8 cellular contexts compared by ENCODE assay signal in genomic region chr12:112979281-112979680, GRCh38. TPM values are rescaled to one million over a fixed set of nuclear protein-coding genes. Genes with fewer than 3 reads are reported as not detected.
DNase-seq lines count a peak whose midpoint lies in the region; ATAC-seq and TF ChIP-seq lines count a peak whose summit lies in the region.

No MANE protein-coding gene starts in this region.

- DNase-seq in CD4-positive, alpha-beta memory T cell = peak; percentile 40 to 60 (median 53)
- peak; percentile 21 for DNase-seq in activated T-helper 1 cell treated with anti-CD3 and anti-CD28 coated beads, Interleukin-12 subunit alpha, Interleukin-12 subunit beta, Interleukin-2, Interleukin-4 antibody, amounts not matched to agents 30 ng/mL and 10 ng/mL and 1 ng/mL, durations not matched to agents 14 hours and 24 hours and 36 hours (ENCODE audit: low spot score)
- no peak for DNase-seq in lower lobe of right lung
- DNase-seq in upper lobe of right lung = no peak
- DNase-seq in inferior parietal cortex (ENCODE audit: extremely low spot score) = no peak
- no peak for DNase-seq in osteocyte (ENCODE audit: extremely low spot score, unreplicated experiment)
- DNase-seq in neuronal stem cell (ENCODE audit: low spot score) = no peak

- H3K23ac ChIP-seq in neuronal stem cell (ENCODE audit: low read depth, low read length, poor library complexity) = no peak overlapping the region

- no peak overlapping the region for H3K4ac ChIP-seq in neuronal stem cell (ENCODE audit: low read length)

- H3K36me3 ChIP-seq in CD4-positive, alpha-beta memory T cell (ENCODE audit: insufficient read depth, low read length) = no peaks in the 10 kb centered on the region
- H3K36me3 ChIP-seq in lower lobe of right lung = no peaks in the 10 kb centered on the region
- H3K36me3 ChIP-seq in upper lobe of right lung = no peaks in the 10 kb centered on the region
- no peaks in the 10 kb centered on the region for H3K36me3 ChIP-seq in neuronal stem cell (replicated peaks in 1 of 2; ENCODE audit: control insufficient read depth in 2 of 2, insufficient read depth in 2 of 2, low read length in 2 of 2)

- ATAC-seq in HG02973 (IDR thresholded peaks at IDR 0.05; ENCODE audit: unreplicated experiment) (peak; percentile 27), lower lobe of right lung (peak; percentile 60 to 70), upper lobe of right lung (peak; percentile 65)

- no peak overlapping the region for H3K4me2 ChIP-seq in neuronal stem cell (ENCODE audit: insufficient read depth, low read length, poor library complexity, severe bottlenecking)

- WGBS in neuronal stem cell (ENCODE audit: extremely low coverage in 2 of 2, insufficient read length in 2 of 2, insufficient replicate concordance in 1 of 2), 2 donors = no CpG with 5 or more reads among the region's 4 CpGs

- peak overlapping the region; percentile 88 to 100 (median 99) for H3K4me3 Mint-ChIP-seq in CD4-positive, alpha-beta memory T cell
- peak overlapping the region; percentile 94 for H3K4me3 Mint-ChIP-seq in activated T-helper 1 cell treated with anti-CD3 and anti-CD28 coated beads, Interleukin-12 subunit alpha, Interleukin-12 subunit beta, Interleukin-2, Interleukin-4 antibody, amounts not matched to agents 30 ng/mL and 10 ng/mL and 1 ng/mL, durations not matched to agents 14 hours and 24 hours and 36 hours
- no peak overlapping the region for H3K4me3 Mint-ChIP-seq in osteocyte (ENCODE audit: unreplicated experiment)

- H3K4me1 ChIP-seq in CD4-positive, alpha-beta memory T cell (ENCODE audit: insufficient read depth, low read length) = peaks cover 57% of the 10 kb centered on the region
- H3K4me1 ChIP-seq in lower lobe of right lung = peaks cover 33% of the 10 kb centered on the region
- H3K4me1 ChIP-seq in upper lobe of right lung = peaks cover 8% of the 10 kb centered on the region
- peaks cover 0 to 1% of the 10 kb centered on the region in 2 donors for H3K4me1 ChIP-seq in neuronal stem cell (ENCODE audit: control insufficient read depth in 2 of 2, insufficient read depth in 1 of 2, low read depth in 1 of 2, low read length in 2 of 2)

- no peak for TF ChIP-seq CTCF in lower lobe of right lung (IDR thresholded peaks at IDR 0.05)
- no peak for TF ChIP-seq CTCF in upper lobe of right lung (IDR thresholded peaks at IDR 0.05)
- no peak for TF ChIP-seq CTCF in osteocyte (IDR thresholded peaks at IDR 0.05)

- peak overlapping the region; percentile 87 to 88 for H3K4me3 ChIP-seq in CD4-positive, alpha-beta memory T cell (ENCODE audit: low read length in 2 of 2)
- H3K4me3 ChIP-seq in lower lobe of right lung (peak overlapping the region; percentile 73), upper lobe of right lung (peak overlapping the region; percentile 63), neuronal stem cell (ENCODE audit: low read length in 2 of 2) (no peak overlapping the region)

- peaks cover 17 to 45% of the 10 kb centered on the region in 2 donors for H3K36me3 Mint-ChIP-seq in CD4-positive, alpha-beta memory T cell
- peaks cover 42% of the 10 kb centered on the region for H3K36me3 Mint-ChIP-seq in activated T-helper 1 cell treated with anti-CD3 and anti-CD28 coated beads, Interleukin-12 subunit alpha, Interleukin-12 subunit beta, Interleukin-2, Interleukin-4 antibody, amounts not matched to agents 30 ng/mL and 10 ng/mL and 1 ng/mL, durations not matched to agents 14 hours and 24 hours and 36 hours (ENCODE audit: low read depth)
- H3K36me3 Mint-ChIP-seq in osteocyte (ENCODE audit: unreplicated experiment) = no peaks in the 10 kb centered on the region

- POLR2A ChIA-PET in CD4-positive, alpha-beta memory T cell (lab: Charles Lee; ENCODE audit: partially characterized antibody) = interaction anchor here (0.6 to 5.3 kb wide), 12 partner anchors 11 to 242 kb away, joined by 3 to 144 read pairs (median 8); partner anchors contain the start of genes DDX54, OAS1, OAS3 and RITA1

- peaks cover 0 to 14% (median 3%) of the 10 kb centered on the region in 8 donors for H3K9me3 Mint-ChIP-seq in CD4-positive, alpha-beta memory T cell
- peaks cover 25% of the 10 kb centered on the region for H3K9me3 Mint-ChIP-seq in activated T-helper 1 cell treated with anti-CD3 and anti-CD28 coated beads, Interleukin-12 subunit alpha, Interleukin-12 subunit beta, Interleukin-2, Interleukin-4 antibody, amounts not matched to agents 30 ng/mL and 10 ng/mL and 1 ng/mL, durations not matched to agents 14 hours and 24 hours and 36 hours
- peaks cover 17% of the 10 kb centered on the region for H3K9me3 Mint-ChIP-seq in osteocyte (ENCODE audit: unreplicated experiment)

- H4K91ac ChIP-seq in neuronal stem cell (ENCODE audit: low read depth, low read length, poor library complexity) = no peak overlapping the region

- no peak overlapping the region for H2BK5ac ChIP-seq in neuronal stem cell (ENCODE audit: low read length)

- H3K27ac ChIP-seq in CD4-positive, alpha-beta memory T cell (ENCODE audit: low read depth, low read length) = peak overlapping the region; percentile 91
- H3K27ac ChIP-seq in lower lobe of right lung (peak overlapping the region; percentile 91), upper lobe of right lung (peak overlapping the region; percentile 88), neuronal stem cell (replicated peaks; ENCODE audit: low read length) (no peak overlapping the region)

- CTCF ChIA-PET in CD4-positive, alpha-beta memory T cell (lab: Charles Lee; ENCODE audit: partially characterized antibody) = interaction anchor here (0.7 to 8.4 kb wide), 7 partner anchors 9 to 78 kb away, joined by 3 to 112 read pairs (median 7); partner anchors contain the start of gene OAS1

- peaks cover 31 to 67% (median 52%) of the 10 kb centered on the region in 4 donors for H3K4me1 Mint-ChIP-seq in CD4-positive, alpha-beta memory T cell
- peaks cover 65% of the 10 kb centered on the region for H3K4me1 Mint-ChIP-seq in activated T-helper 1 cell treated with anti-CD3 and anti-CD28 coated beads, Interleukin-12 subunit alpha, Interleukin-12 subunit beta, Interleukin-2, Interleukin-4 antibody, amounts not matched to agents 30 ng/mL and 10 ng/mL and 1 ng/mL, durations not matched to agents 14 hours and 24 hours and 36 hours (ENCODE audit: low read depth)
- no peaks in the 10 kb centered on the region for H3K4me1 Mint-ChIP-seq in osteocyte (ENCODE audit: unreplicated experiment)

- no peak overlapping the region for H2BK15ac ChIP-seq in neuronal stem cell (ENCODE audit: low read length)

- H3K18ac ChIP-seq in neuronal stem cell (ENCODE audit: low read length) = no peak overlapping the region

- H2BK12ac ChIP-seq in neuronal stem cell (ENCODE audit: low read length) = no peak overlapping the region

- H3K9me3 ChIP-seq in CD4-positive, alpha-beta memory T cell (ENCODE audit: control insufficient read depth in 1 of 2, low read length in 2 of 2) = no peaks in the 10 kb centered on the region
- H3K9me3 ChIP-seq in lower lobe of right lung (no peaks in the 10 kb centered on the region), upper lobe of right lung (no peaks in the 10 kb centered on the region), neuronal stem cell (replicated peaks in 1 of 2; ENCODE audit: control insufficient read depth in 2 of 2, insufficient read depth in 1 of 2, low read depth in 1 of 2, low read length in 2 of 2) (no peaks in the 10 kb centered on the region)

- no peaks in the 10 kb centered on the region for H3K27me3 ChIP-seq in CD4-positive, alpha-beta memory T cell (ENCODE audit: insufficient read depth, low read length)
- H3K27me3 ChIP-seq in lower lobe of right lung (ENCODE audit: low read depth) (no peaks in the 10 kb centered on the region), upper lobe of right lung (no peaks in the 10 kb centered on the region), neuronal stem cell (ENCODE audit: control insufficient read depth in 3 of 3, insufficient read depth in 3 of 3, low read depth in 1 of 3, low read length in 3 of 3) (no peaks in the 10 kb centered on the region)

- H3K14ac ChIP-seq in neuronal stem cell (ENCODE audit: low read length) = no peak overlapping the region

- no peak overlapping the region for H3K9ac ChIP-seq in neuronal stem cell (ENCODE audit: low read depth, low read length, poor library complexity)

- no peak overlapping the region for H2AK5ac ChIP-seq in neuronal stem cell (ENCODE audit: low read depth, low read length)

- no peak overlapping the region for H2BK120ac ChIP-seq in neuronal stem cell (ENCODE audit: low read depth, low read length)

- no peak overlapping the region for H4K8ac ChIP-seq in neuronal stem cell (ENCODE audit: low read depth, low read length)

- no peaks in the 10 kb centered on the region for H3K27me3 Mint-ChIP-seq in CD4-positive, alpha-beta memory T cell
- H3K27me3 Mint-ChIP-seq in activated T-helper 1 cell treated with anti-CD3 and anti-CD28 coated beads, Interleukin-12 subunit alpha, Interleukin-12 subunit beta, Interleukin-2, Interleukin-4 antibody, amounts not matched to agents 30 ng/mL and 10 ng/mL and 1 ng/mL, durations not matched to agents 14 hours and 24 hours and 36 hours (ENCODE audit: insufficient read depth) = no peaks in the 10 kb centered on the region
- H3K27me3 Mint-ChIP-seq in osteocyte (ENCODE audit: unreplicated experiment) = peaks cover 9% of the 10 kb centered on the region

- peak overlapping the region; percentile 97 to 99 (median 99) for H3K27ac Mint-ChIP-seq in CD4-positive, alpha-beta memory T cell
- H3K27ac Mint-ChIP-seq in activated T-helper 1 cell treated with anti-CD3 and anti-CD28 coated beads, Interleukin-12 subunit alpha, Interleukin-12 subunit beta, Interleukin-2, Interleukin-4 antibody, amounts not matched to agents 30 ng/mL and 10 ng/mL and 1 ng/mL, durations not matched to agents 14 hours and 24 hours and 36 hours = peak overlapping the region; percentile 99
- no peak overlapping the region for H3K27ac Mint-ChIP-seq in osteocyte (ENCODE audit: unreplicated experiment)

- no peak overlapping the region for H2AFZ ChIP-seq in neuronal stem cell (ENCODE audit: low read length)

- intact Hi-C loops in CD4-positive, alpha-beta memory T cell (cut with micrococcal nuclease) = loop anchor here (1.0 to 5.0 kb wide), 2 partner anchors 208 to 242 kb away; partner anchors contain the start of genes DDX54, RITA1 and TPCN1
- intact Hi-C loops in activated T-helper 1 cell treated with anti-CD3 and anti-CD28 coated beads, Interleukin-12 subunit alpha, Interleukin-12 subunit beta, Interleukin-2, Interleukin-4 antibody, amounts not matched to agents 30 ng/mL and 10 ng/mL and 1 ng/mL, durations not matched to agents 14 hours and 24 hours and 36 hours (cut with micrococcal nuclease) = loop anchor here (5.0 kb wide), 1 partner anchor 378 kb away; the partner anchor contains the start of gene PLBD2
- intact Hi-C loops in lower lobe of right lung (cut with DNase I) = no loop called here
- intact Hi-C loops in upper lobe of right lung (cut with DNase I) = no loop called here

- H3K79me1 ChIP-seq in neuronal stem cell (ENCODE audit: low read depth, low read length) = no peaks in the 10 kb centered on the region

RNA-seq across cellular contexts. Expression of gene OAS2, which starts 1.0 kb away (rescaled TPM):
- total RNA-seq in CD4-positive, alpha-beta memory T cell = 10 to 100 TPM; 73.5 to 77.4 TPM
- polyA plus RNA-seq in CD4-positive, alpha-beta memory T cell = 10 to 100 TPM; 25.5 to 65.6 TPM
- 113 and 119 TPM in 2 replicates for total RNA-seq in activated T-helper 1 cell treated with anti-CD3 and anti-CD28 coated beads, Interleukin-12 subunit alpha, Interleukin-12 subunit beta, Interleukin-2, Interleukin-4 antibody, amounts not matched to agents 30 ng/mL and 10 ng/mL and 1 ng/mL, durations not matched to agents 14 hours and 24 hours and 36 hours
- total RNA-seq in lower lobe of right lung (96.4 TPM), upper lobe of right lung (57.7 TPM), osteocyte (not detected in 2 replicates)
- polyA plus RNA-seq in neuronal stem cell (2013, experiment 1 of 2) = 0.01 TPM
- polyA plus RNA-seq in neuronal stem cell (2013, experiment 2 of 2) = not detected

RNA-seq across cellular contexts. Expression of gene OAS3, which starts 41.0 kb away (rescaled TPM):
- total RNA-seq in CD4-positive, alpha-beta memory T cell = 10 to 100 TPM; 20.3 to 22.5 TPM
- 10 to 100 TPM; 14.4 to 31.3 TPM for polyA plus RNA-seq in CD4-positive, alpha-beta memory T cell
- total RNA-seq in activated T-helper 1 cell treated with anti-CD3 and anti-CD28 coated beads, Interleukin-12 subunit alpha, Interleukin-12 subunit beta, Interleukin-2, Interleukin-4 antibody, amounts not matched to agents 30 ng/mL and 10 ng/mL and 1 ng/mL, durations not matched to agents 14 hours and 24 hours and 36 hours = 50.1 and 54.2 TPM in 2 replicates
- total RNA-seq in lower lobe of right lung (65.8 TPM), upper lobe of right lung (47.4 TPM), osteocyte (0.13 TPM in 1 of 2 replicates, not detected in the other)
- polyA plus RNA-seq in neuronal stem cell (2013, experiment 1 of 2) = 0.01 TPM
- polyA plus RNA-seq in neuronal stem cell (2013, experiment 2 of 2) = 0.03 TPM

Comparison
In these comparisons a context has a peak if more than half of its experiments do, and no peak if none do; other contexts are left out.
1. DNase-seq: peak in CD4-positive, alpha-beta memory T cell (5 of 5) and activated T-helper 1 cell treated with anti-CD3 and anti-CD28 coated beads, Interleukin-12 subunit alpha, Interleukin-12 subunit beta, Interleukin-2, Interleukin-4 antibody, amounts not matched to agents 30 ng/mL and 10 ng/mL and 1 ng/mL, durations not matched to agents 14 hours and 24 hours and 36 hours (single experiment); none in lower lobe of right lung (single experiment), upper lobe of right lung (single experiment), inferior parietal cortex (single experiment), osteocyte (single experiment) and neuronal stem cell (single experiment).
2. H3K4me3 ChIP-seq: peak in CD4-positive, alpha-beta memory T cell (2 of 2), lower lobe of right lung (single experiment) and upper lobe of right lung (single experiment); none in neuronal stem cell (0 of 2).
3. RNA of gene OAS2, which starts 1.0 kb away (total RNA-seq): 113 to 119 TPM in activated T-helper 1 cell treated with anti-CD3 and anti-CD28 coated beads, Interleukin-12 subunit alpha, Interleukin-12 subunit beta, Interleukin-2, Interleukin-4 antibody, amounts not matched to agents 30 ng/mL and 10 ng/mL and 1 ng/mL, durations not matched to agents 14 hours and 24 hours and 36 hours, 96.4 TPM in lower lobe of right lung (single experiment), 73.5 to 77.4 TPM in CD4-positive, alpha-beta memory T cell and 57.7 TPM in upper lobe of right lung (single experiment); not detected in osteocyte; every median in the first group is over 10 times any median in the second.
4. RNA of gene OAS3, which starts 41.0 kb away (total RNA-seq): 65.8 TPM in lower lobe of right lung (single experiment), 50.1 to 54.2 TPM in activated T-helper 1 cell treated with anti-CD3 and anti-CD28 coated beads, Interleukin-12 subunit alpha, Interleukin-12 subunit beta, Interleukin-2, Interleukin-4 antibody, amounts not matched to agents 30 ng/mL and 10 ng/mL and 1 ng/mL, durations not matched to agents 14 hours and 24 hours and 36 hours, 47.4 TPM in upper lobe of right lung (single experiment) and 20.3 to 22.5 TPM in CD4-positive, alpha-beta memory T cell; 0.13 TPM in osteocyte; every median in the first group is over 10 times any median in the second.
5. intact Hi-C loops: an anchor here in CD4-positive, alpha-beta memory T cell (1.0 to 5.0 kb wide) and activated T-helper 1 cell treated with anti-CD3 and anti-CD28 coated beads, Interleukin-12 subunit alpha, Interleukin-12 subunit beta, Interleukin-2, Interleukin-4 antibody, amounts not matched to agents 30 ng/mL and 10 ng/mL and 1 ng/mL, durations not matched to agents 14 hours and 24 hours and 36 hours (5.0 kb wide); none called in lower lobe of right lung and upper lobe of right lung.
6. Peak in every context shown above with its lines, with median percentiles within 50 percentile points of each other: ATAC-seq.